Comparison of ENCODE assay signal across 26 cellular contexts in the genomic region with DNA sequence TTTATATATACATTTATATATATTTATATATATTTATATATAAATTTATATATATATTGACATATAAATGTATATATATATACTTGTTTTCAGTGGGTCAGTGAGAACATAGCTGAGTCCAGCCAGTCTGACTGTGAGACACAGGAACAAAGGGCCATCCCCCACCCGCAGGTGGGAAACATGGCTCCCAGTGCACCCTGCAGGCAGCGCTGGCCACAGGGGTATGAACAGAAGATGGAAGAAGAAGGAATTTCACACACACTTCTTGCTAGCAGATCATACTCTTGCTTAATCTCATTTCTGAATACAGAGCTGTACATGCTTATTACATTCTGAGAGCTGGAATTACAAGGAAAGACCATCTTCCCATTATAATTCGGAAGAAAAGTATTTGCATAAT.
A peak's percentile ranks its signal among the peaks of the same experiment; 100 is the strongest.
DNase-seq lines count a peak whose midpoint lies in the region; ATAC-seq, FAIRE-seq and TF ChIP-seq lines count a peak whose summit lies in the region.
"Had no signal": no experiment of that assay in that cellular context is flagged by ENCODE, and none has a peak within 500 bp of the region (broad histone marks: within the 10 kb centered on the region; RNA-seq: fewer than 3 reads in every experiment).

No MANE protein-coding gene starts in this region.

- CTCF ChIA-PET in HepG2 (lab: Yijun Ruan, JAX; ENCODE audit: low intra/inter-chr PET ratio, low total read pairs): no interaction called here
- CTCF ChIA-PET in activated CD4-positive, alpha-beta memory T cell treated with anti-CD3 and anti-CD28 coated beads for 36 hours (lab: Charles Lee): no interaction called here
- CTCF ChIA-PET in PC-9 (lab: Charles Lee): no interaction called here

- intact Hi-C loops in HepG2 (cut with micrococcal nuclease; ENCODE audit: unreplicated experiment): no loop called here
- intact Hi-C loops in right lobe of liver (cut with DNase I): no loop called here
- intact Hi-C loops in activated CD4-positive, alpha-beta memory T cell treated with anti-CD3 and anti-CD28 coated beads for 36 hours (cut with micrococcal nuclease): no loop called here
- intact Hi-C loops in PC-9 (cut with micrococcal nuclease; ENCODE audit: unreplicated experiment): no loop called here

- no peak overlapping the region for H3K27ac ChIP-seq in HepG2 (ENCODE audit: extremely low read length, insufficient read depth, low read length)
- H3K27ac ChIP-seq in right lobe of liver: no peak overlapping the region
- no peak overlapping the region for H3K27ac ChIP-seq in PC-9
- H3K27ac ChIP-seq: ascending aorta, thyroid gland had no signal

- H2AFZ ChIP-seq in HepG2 (ENCODE audit: low read length) (no peak overlapping the region), PC-9 (no peak overlapping the region)

- H3K4me3 ChIP-seq in HepG2 (replicated peaks in 1 of 3; ENCODE audit: insufficient read depth in 1 of 3, low read depth in 2 of 3, low read length in 3 of 3): no peak overlapping the region
- H3K4me3 ChIP-seq in right lobe of liver: no peak overlapping the region
- no peak overlapping the region for H3K4me3 ChIP-seq in PC-9
- H3K4me3 ChIP-seq: ascending aorta, thyroid gland had no signal

- peaks cover 4% of the 10 kb centered on the region; the same call in 1 of the 2 replicates for H3K9me3 ChIP-seq in HepG2 (ENCODE audit: low read length)
- H3K9me3 ChIP-seq in right lobe of liver: no peaks in the 10 kb centered on the region
- H3K9me3 ChIP-seq in PC-9 (ENCODE audit: insufficient read depth, low read depth): peaks cover 7% of the 10 kb centered on the region; the same call in 1 of the 2 replicates
- H3K9me3 ChIP-seq: ascending aorta, Caco-2, thyroid gland had no signal

- peak; percentile 58; the same call in 2 of the 3 replicates for ATAC-seq in HepG2
- ATAC-seq in right lobe of liver: no peak
- ATAC-seq: Panc1; stimulated activated naive CD8-positive, alpha-beta T cell treated with anti-CD3 and anti-CD28 coated beads, Interleukin-15, Interleukin-2, amounts not matched to agents 100 U/mL and 50 U/mL, for 24 hours had no signal

- POLR2A ChIA-PET in HepG2 (lab: Yijun Ruan, JAX): no interaction called here
- POLR2A ChIA-PET in activated CD4-positive, alpha-beta memory T cell treated with anti-CD3 and anti-CD28 coated beads for 36 hours (lab: Charles Lee): no interaction called here
- POLR2A ChIA-PET in PC-9 (lab: Charles Lee; ENCODE audit: unreplicated experiment): interaction anchor here (0.7 kb wide), 1 partner anchor 1337 kb away, joined by 3 read pairs; no protein-coding TSS in a partner anchor

- 75% methylated on average over 3 of the region's 3 CpGs for WGBS in HepG2 (ENCODE audit: low lambda C conversion rate)
- WGBS in right lobe of liver (ENCODE audit: insufficient coverage, low coverage, low lambda C conversion rate, missing lambda C conversion rate): 88% methylated on average over 3 of the region's 3 CpGs

- H3K36me3 ChIP-seq in HepG2 (replicated peaks in 1 of 2; ENCODE audit: control insufficient read depth in 1 of 2, insufficient read depth in 2 of 2, low read length in 2 of 2): no peaks in the 10 kb centered on the region
- no peaks in the 10 kb centered on the region for H3K36me3 ChIP-seq in right lobe of liver
- no peaks in the 10 kb centered on the region for H3K36me3 ChIP-seq in PC-9 (ENCODE audit: low read depth)
- H3K36me3 ChIP-seq: ascending aorta, thyroid gland had no signal

- no peak overlapping the region for H3K4me3 Mint-ChIP-seq in activated CD4-positive, alpha-beta memory T cell treated with anti-CD3 and anti-CD28 coated beads for 36 hours
- H3K4me3 Mint-ChIP-seq: B cell had no signal

- no peak for DNase-seq in HepG2 (ENCODE audit: low spot score)
- no peak for DNase-seq in right lobe of liver
- DNase-seq in NCI-H146 treated with DMSO at 0.1 percent for 48 hours (lab: John Stamatoyannopoulos, UW; ENCODE audit: unreplicated experiment): peak; percentile 1
- peak; percentile 41 for DNase-seq in activated CD4-positive, alpha-beta memory T cell treated with anti-CD3 and anti-CD28 coated beads for 36 hours
- DNase-seq in PC-9: no peak
- DNase-seq in COLO829 (ENCODE audit: low spot score): no peak
- no peak for DNase-seq in NCI-H2029 (lab: John Stamatoyannopoulos, UW)
- DNase-seq: activated naive CD4-positive, alpha-beta T cell treated with anti-CD3 and anti-CD28 coated beads, Interleukin-2, amount 50 U/mL, for 16 hours; activated T-cell treated with anti-CD3 and anti-CD28 coated beads, Interleukin-2, amount 50 U/mL, for 1 hour; Caco-2; caudate nucleus; HCEC 1CT; head of caudate nucleus; IMR-90; MV-4-11; NCI-H2081; NCI-H524; nucleus accumbens; SIG-M5; stimulated activated CD4-positive, alpha-beta T cell treated with anti-CD3 and anti-CD28 coated beads, Interleukin-4, amount 100 ng/mL, for 24 hours; stimulated activated naive CD8-positive, alpha-beta T cell treated with anti-CD3 and anti-CD28 coated beads, Interleukin-15, Interleukin-2, amounts not matched to agents 100 U/mL and 50 U/mL, for 24 hours; thyroid gland had no signal

- H3K79me2 ChIP-seq in HepG2 (ENCODE audit: insufficient read depth, low read length) (no peaks in the 10 kb centered on the region), PC-9 (ENCODE audit: low read depth) (no peaks in the 10 kb centered on the region)

- H3K27me3 ChIP-seq in HepG2 (ENCODE audit: control insufficient read depth in 1 of 2, insufficient read depth in 2 of 2, low read length in 2 of 2): no peaks in the 10 kb centered on the region
- no peaks in the 10 kb centered on the region for H3K27me3 ChIP-seq in right lobe of liver
- peaks cover 27% of the 10 kb centered on the region for H3K27me3 ChIP-seq in PC-9 (ENCODE audit: insufficient read depth, low read depth)
- H3K27me3 ChIP-seq: ascending aorta, thyroid gland had no signal

- TF ChIP-seq POLR2A in HepG2 (IDR thresholded peaks at IDR 0.05; ENCODE audit: insufficient read depth in 1 of 2, low read depth in 2 of 2, low read length in 2 of 2) (no peak), right lobe of liver (IDR thresholded peaks at IDR 0.05) (no peak)

- TF ChIP-seq EP300 in HepG2 (IDR thresholded peaks at IDR 0.05; ENCODE audit: low read depth in 2 of 2, low read length in 2 of 2) (no peak), HepG2 (CRISPR knock-in tag; IDR thresholded peaks at IDR 0.05; ENCODE audit: borderline replicate concordance) (no peak)

- H4K20me1 ChIP-seq in HepG2 (ENCODE audit: insufficient read depth, low read length): no peaks in the 10 kb centered on the region
- H4K20me1 ChIP-seq in PC-9 (ENCODE audit: insufficient read depth): peaks cover 11% of the 10 kb centered on the region; the same call in 1 of the 2 replicates

- H3K36me3 Mint-ChIP-seq in activated CD4-positive, alpha-beta memory T cell treated with anti-CD3 and anti-CD28 coated beads for 36 hours: no peaks in the 10 kb centered on the region

- H3K4me1 ChIP-seq in HepG2 (ENCODE audit: insufficient read depth, low read length) (no peaks in the 10 kb centered on the region), right lobe of liver (no peaks in the 10 kb centered on the region), PC-9 (replicated peaks; ENCODE audit: insufficient read depth) (no peaks in the 10 kb centered on the region)
- H3K4me1 ChIP-seq: ascending aorta, Caco-2, thyroid gland had no signal

- no peak for TF ChIP-seq RAD21 in HepG2 (CRISPR knock-in tag; IDR thresholded peaks at IDR 0.05)

- H3K27me3 Mint-ChIP-seq in activated CD4-positive, alpha-beta memory T cell treated with anti-CD3 and anti-CD28 coated beads for 36 hours: no peaks in the 10 kb centered on the region
- H3K27me3 Mint-ChIP-seq: B cell had no signal

- H3K9me3 Mint-ChIP-seq in activated CD4-positive, alpha-beta memory T cell treated with anti-CD3 and anti-CD28 coated beads for 36 hours: peaks cover 4% of the 10 kb centered on the region

- no peak overlapping the region for H3K27ac Mint-ChIP-seq in activated CD4-positive, alpha-beta memory T cell treated with anti-CD3 and anti-CD28 coated beads for 36 hours
- H3K27ac Mint-ChIP-seq: B cell had no signal

- TF ChIP-seq CTCF in HepG2 (CRISPR knock-in tag; IDR thresholded peaks at IDR 0.05): no peak
- no peak for TF ChIP-seq CTCF in right lobe of liver (IDR thresholded peaks at IDR 0.05)
- no peak for TF ChIP-seq CTCF in PC-9 (conservative IDR thresholded peaks at IDR 0.05)

- no peaks in the 10 kb centered on the region for H3K9me2 ChIP-seq in PC-9 (ENCODE audit: insufficient read depth)

- BruUV-seq in HepG2 (replicated peaks; lab: Mats Ljungman, UMichigan) (no TSS peak), PC-9 (replicated peaks; lab: Mats Ljungman, UMichigan) (no TSS peak)

- H3K9ac ChIP-seq in HepG2 (ENCODE audit: insufficient read depth, low read depth, low read length): no peak overlapping the region

- H3F3A ChIP-seq in PC-9 (ENCODE audit: insufficient read depth, low read depth): peaks cover 9% of the 10 kb centered on the region

- no peak for FAIRE-seq in HepG2 (lab: Jason Lieb, UNC)
- FAIRE-seq: GM12892 had no signal

- in situ Hi-C loops in HepG2 (cut with HindIII; ENCODE audit: extremely low pct_ligation_motif_present, low pct_unique_long_range_greater_than_20kb): no loop called here

- no peaks in the 10 kb centered on the region for H3K4me1 Mint-ChIP-seq in activated CD4-positive, alpha-beta memory T cell treated with anti-CD3 and anti-CD28 coated beads for 36 hours (ENCODE audit: low read depth)
- H3K4me1 Mint-ChIP-seq: B cell had no signal

- H3K4me2 ChIP-seq in HepG2 (ENCODE audit: low read depth, low read length) (no peak overlapping the region), PC-9 (no peak overlapping the region)

TF ChIP-seq in HepG2, 621 proteins besides CTCF, POLR2A, EP300 and RAD21 (continues in another document):
- no peak for TF ChIP-seq HES4 (CRISPR knock-in tag; IDR thresholded peaks at IDR 0.05; ENCODE audit: borderline replicate concordance)
- no peak for TF ChIP-seq TFDP1 (CRISPR knock-in tag; IDR thresholded peaks at IDR 0.05; ENCODE audit: borderline replicate concordance)
- TF ChIP-seq PLSCR1 (CRISPR knock-in tag; IDR thresholded peaks at IDR 0.05; ENCODE audit: borderline replicate concordance): no peak
- TF ChIP-seq ZFY (CRISPR knock-in tag; IDR thresholded peaks at IDR 0.05): no peak
- TF ChIP-seq KLF9 (CRISPR knock-in tag; IDR thresholded peaks at IDR 0.05; ENCODE audit: low read depth): no peak

Comparison
In these comparisons a context has a peak if more than half of its experiments do, and no peak if none do; other contexts are left out.
1. DNase-seq: peak in NCI-H146 treated with DMSO at 0.1 percent for 48 hours (single experiment) and activated CD4-positive, alpha-beta memory T cell treated with anti-CD3 and anti-CD28 coated beads for 36 hours (single experiment); none in HepG2 (single experiment), right lobe of liver (0 of 3), PC-9 (0 of 2), COLO829 (single experiment) and NCI-H2029 (single experiment).